In genomic region chr11:67252831-67253239, GRCh38 we compare ENCODE assay signal across 8 cellular contexts. TPM values are rescaled to one million over a fixed set of nuclear protein-coding genes. Genes with fewer than 3 reads are reported as not detected.
A peak's percentile ranks its signal among the peaks of the same experiment; 100 is the strongest.
DNase-seq lines count a peak whose midpoint lies in the region; ATAC-seq and TF ChIP-seq lines count a peak whose summit lies in the region.

No MANE protein-coding gene starts in this region.

- peaks cover 27% of the 10 kb centered on the region for H3K4me1 Mint-ChIP-seq in activated naive CD8-positive, alpha-beta T cell treated with anti-CD3 and anti-CD28 coated beads, Interleukin-2, amount 50 U/mL, for 24 hours

- peak overlapping the region in 2 of 4 donors; percentile 77 to 78 for H3K27ac ChIP-seq in tibial nerve

- H3K4me1 ChIP-seq in tibial nerve, result peaks cover 0 to 33% (median 9%) of the 10 kb centered on the region in 4 donors

- TF ChIP-seq POLR2A in tibial nerve (IDR thresholded peaks at IDR 0.05), result no peak

- peak in 1 of 2 donors; percentile 30 for TF ChIP-seq EP300 in tibial nerve (IDR thresholded peaks at IDR 0.05)

- DNase-seq in Daoy (ENCODE audit: low read depth) (peak; percentile 32), LNCaP clone FGC (ENCODE audit: low read depth) (no peak), islet precursor cell (peak; percentile 61), tibial nerve (ENCODE audit: low spot score in 2 of 2) (no peak), GOT3 (lab: John Stamatoyannopoulos, UW) (no peak), iPS-NIHi7 (ENCODE audit: extremely low spot score) (no peak)
- no peak for DNase-seq in activated naive CD8-positive, alpha-beta T cell treated with anti-CD3 and anti-CD28 coated beads, Interleukin-2, amount 50 U/mL, for 24 hours

- H3K36me3 ChIP-seq in tibial nerve, result peaks cover 0 to 94% (median 65%) of the 10 kb centered on the region in 3 donors

- H3K27ac Mint-ChIP-seq in activated naive CD8-positive, alpha-beta T cell treated with anti-CD3 and anti-CD28 coated beads, Interleukin-2, amount 50 U/mL, for 24 hours, result peak overlapping the region; percentile 65

- no peak overlapping the region for H3K4me3 Mint-ChIP-seq in activated naive CD8-positive, alpha-beta T cell treated with anti-CD3 and anti-CD28 coated beads, Interleukin-2, amount 50 U/mL, for 24 hours

- H3K27me3 Mint-ChIP-seq in activated naive CD8-positive, alpha-beta T cell treated with anti-CD3 and anti-CD28 coated beads, Interleukin-2, amount 50 U/mL, for 24 hours, result no peaks in the 10 kb centered on the region

- H3K9me3 Mint-ChIP-seq in activated naive CD8-positive, alpha-beta T cell treated with anti-CD3 and anti-CD28 coated beads, Interleukin-2, amount 50 U/mL, for 24 hours, result no peaks in the 10 kb centered on the region

- H3K4me3 ChIP-seq in LNCaP clone FGC (ENCODE audit: low read depth, low read length) (no peak overlapping the region), tibial nerve (no peak overlapping the region)

- peaks cover 82% of the 10 kb centered on the region for H3K36me3 Mint-ChIP-seq in activated naive CD8-positive, alpha-beta T cell treated with anti-CD3 and anti-CD28 coated beads, Interleukin-2, amount 50 U/mL, for 24 hours (ENCODE audit: low read depth)

- 54 to 75% methylated on average over 4 of the region's 4 CpGs for WGBS in tibial nerve, 2 donors

- peak; percentile 47 for TF ChIP-seq CTCF in LNCaP clone FGC (IDR thresholded peaks at IDR 0.05; ENCODE audit: control insufficient read depth, extremely low read depth, insufficient read depth)
- TF ChIP-seq CTCF in tibial nerve (IDR thresholded peaks at IDR 0.05), result peak; percentile 9 to 46 (median 29)

- ATAC-seq in activated naive CD8-positive, alpha-beta T cell treated with anti-CD3 and anti-CD28 coated beads, Interleukin-2, amount 50 U/mL, for 24 hours, result peak; percentile 66
- no peak for ATAC-seq in HG03135 (IDR thresholded peaks at IDR 0.05; ENCODE audit: unreplicated experiment)

- H3K27me3 ChIP-seq in tibial nerve, result no peaks in the 10 kb centered on the region

- no peaks in the 10 kb centered on the region for H3K9me3 ChIP-seq in tibial nerve

RNA-seq across cellular contexts. Expression of gene GRK2, which starts 13.4 kb away (rescaled TPM):
- total RNA-seq in Daoy (2014; rRNA removed; shearing (Covaris generic)), result 27.5 and 54.1 TPM in 2 replicates
- total RNA-seq in tibial nerve, result 100 to 1,000 TPM in 1 of 4 donors, 10 to 100 TPM in 3; 46.0 to 134 (median 65.4) TPM

RNA-seq across cellular contexts. Expression of gene ANKRD13D, which starts 36.3 kb away (rescaled TPM):
- total RNA-seq in Daoy (2014; rRNA removed; shearing (Covaris generic)), result 13.1 and 24.0 TPM in 2 replicates
- total RNA-seq in tibial nerve, result 100 to 1,000 TPM in 1 of 4 donors, 10 to 100 TPM in 3; 46.8 to 158 (median 69.5) TPM

RNA-seq across cellular contexts. Expression of gene SSH3, which starts 50.5 kb away (rescaled TPM):
- total RNA-seq in Daoy (2014; rRNA removed; shearing (Covaris generic)), result 2.9 and 6.9 TPM in 2 replicates
- 10 to 100 TPM; 28.5 to 51.6 (median 43.1) TPM for total RNA-seq in tibial nerve

Comparison
In these comparisons a context has a peak if more than half of its experiments do, and no peak if none do; other contexts are left out.
1. DNase-seq: peak in Daoy (single experiment) and islet precursor cell (single experiment); none in LNCaP clone FGC (single experiment), activated naive CD8-positive, alpha-beta T cell treated with anti-CD3 and anti-CD28 coated beads, Interleukin-2, amount 50 U/mL, for 24 hours (single experiment), tibial nerve (0 of 2), GOT3 (single experiment) and iPS-NIHi7 (single experiment).